Comparison of ENCODE assay signal across 8 cellular contexts in the genomic region with DNA sequence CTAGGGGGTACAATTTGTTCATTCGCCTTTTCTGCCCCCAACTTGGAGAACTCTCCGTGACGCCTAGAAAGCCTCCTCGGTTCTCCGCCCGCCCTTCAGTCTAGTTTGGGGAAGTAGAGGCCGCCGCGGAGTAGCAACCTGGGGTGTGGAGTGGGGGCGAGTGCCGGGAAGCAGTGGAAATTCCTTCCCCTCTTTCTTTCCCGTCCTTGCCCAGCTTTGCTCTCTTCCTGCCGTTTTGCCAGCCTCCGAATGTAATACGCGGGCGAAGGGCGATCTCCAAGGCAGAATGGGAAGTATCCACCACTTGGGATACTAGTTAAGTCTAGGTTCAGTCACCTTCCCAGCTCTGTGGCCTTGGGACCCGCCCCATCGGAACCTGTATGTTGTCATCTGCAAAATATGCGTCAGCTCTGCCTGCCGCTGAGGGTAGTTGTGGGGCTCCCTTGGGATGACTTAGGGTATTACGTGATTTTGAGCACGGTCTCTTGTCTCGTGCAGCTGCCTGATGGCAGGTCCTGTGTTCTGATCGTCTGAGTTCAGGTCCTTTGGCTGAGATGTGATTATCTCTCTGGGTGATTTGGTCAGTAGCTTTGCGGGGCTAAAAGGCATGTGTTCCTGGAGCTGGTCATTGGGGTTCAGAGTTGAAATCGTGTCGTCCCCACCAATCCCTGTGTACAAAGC. TPM values are rescaled to one million over a fixed set of nuclear protein-coding genes. Genes with fewer than 3 reads are reported as not detected.
DNase-seq lines count a peak whose midpoint lies in the region; ATAC-seq, FAIRE-seq and TF ChIP-seq lines count a peak whose summit lies in the region.

No MANE protein-coding gene starts in this region.

- H3K4me3 Mint-ChIP-seq in activated T-helper 17 cell treated with anti-CD3 and anti-CD28 coated beads, Interleukin-2, amount 50 U/mL, for 72 hours, result peak overlapping the region; percentile 81

- H3K9me3 ChIP-seq in HUES64 (ENCODE audit: insufficient read depth, low read depth, low read length), result no peaks in the 10 kb centered on the region
- H3K9me3 ChIP-seq in thyroid gland, result no peaks in the 10 kb centered on the region

- 3% methylated on average over 29 of the region's 29 CpGs for WGBS in HUES64
- 2 to 3% methylated on average over 29 of the region's 29 CpGs for WGBS in thyroid gland, 2 donors

- H3K36me3 Mint-ChIP-seq in activated T-helper 17 cell treated with anti-CD3 and anti-CD28 coated beads, Interleukin-2, amount 50 U/mL, for 72 hours (ENCODE audit: low read depth), result peaks cover 52% of the 10 kb centered on the region

- no peak for FAIRE-seq in frontal cortex (lab: Jason Lieb, UNC)

- H3K4me1 ChIP-seq in HUES64 (ENCODE audit: insufficient read depth, low read length), result peaks cover 6% of the 10 kb centered on the region
- H3K4me1 ChIP-seq in thyroid gland, result peaks cover 2 to 13% of the 10 kb centered on the region in 2 donors

- peak in 1 of 2 donors; percentile 61 for TF ChIP-seq POLR2A in thyroid gland (IDR thresholded peaks at IDR 0.05)

- peaks cover 45% of the 10 kb centered on the region for H3K4me1 Mint-ChIP-seq in activated T-helper 17 cell treated with anti-CD3 and anti-CD28 coated beads, Interleukin-2, amount 50 U/mL, for 72 hours

- H3K36me3 ChIP-seq in HUES64 (ENCODE audit: insufficient read depth, low read length) (no peaks in the 10 kb centered on the region), thyroid gland (no peaks in the 10 kb centered on the region)

- peak overlapping the region; percentile 99 for H3K27ac Mint-ChIP-seq in activated T-helper 17 cell treated with anti-CD3 and anti-CD28 coated beads, Interleukin-2, amount 50 U/mL, for 72 hours

- H3K4me3 ChIP-seq in HUES64 (ENCODE audit: low read length) (peak overlapping the region; percentile 87), thyroid gland (replicated peaks in 1 of 3) (peak overlapping the region; percentile 68 to 88 (median 83))

- no peaks in the 10 kb centered on the region for H3K9me3 Mint-ChIP-seq in activated T-helper 17 cell treated with anti-CD3 and anti-CD28 coated beads, Interleukin-2, amount 50 U/mL, for 72 hours

- peak overlapping the region; percentile 65 for H3K9ac ChIP-seq in HUES64 (ENCODE audit: low read depth, low read length)

- TF ChIP-seq CTCF in omental fat pad (IDR thresholded peaks at IDR 0.05) (no peak), thyroid gland (IDR thresholded peaks at IDR 0.05) (no peak)

- ATAC-seq in GM21526 (IDR thresholded peaks at IDR 0.05; ENCODE audit: low FRiP score, unreplicated experiment), result peak; percentile 71
- ATAC-seq in activated T-helper 17 cell treated with anti-CD3 and anti-CD28 coated beads, Interleukin-2, amount 50 U/mL, for 72 hours (replicated peaks), result peak; percentile 86
- ATAC-seq in omental fat pad (ENCODE audit: low FRiP score), result peak; percentile 87

- peak; percentile 84 for DNase-seq in DMS53 (lab: John Stamatoyannopoulos, UW)
- DNase-seq in RPMI7951 (ENCODE audit: low read depth), result peak; percentile 71
- DNase-seq in frontal cortex (ENCODE audit: low spot score in 2 of 2), result peak; percentile 34 to 52
- peak; percentile 65 for DNase-seq in omental fat pad (ENCODE audit: low spot score)
- peak; percentile 69 to 71 for DNase-seq in thyroid gland

- H3K27me3 ChIP-seq in HUES64 (ENCODE audit: insufficient read depth, low read length), result peaks cover 38% of the 10 kb centered on the region
- H3K27me3 ChIP-seq in thyroid gland, result no peaks in the 10 kb centered on the region

- no peaks in the 10 kb centered on the region for H3K27me3 Mint-ChIP-seq in activated T-helper 17 cell treated with anti-CD3 and anti-CD28 coated beads, Interleukin-2, amount 50 U/mL, for 72 hours

- intact Hi-C loops in thyroid gland (cut with DNase I), result no loop called here

- H3K27ac ChIP-seq in HUES64 (ENCODE audit: low read depth, low read length) (no peak overlapping the region), thyroid gland (peak overlapping the region; percentile 30 to 82 (median 51))

RNA-seq across cellular contexts. Expression of gene PAM, which starts 0.7 kb away (rescaled TPM):
- 52.6 TPM for polyA plus RNA-seq in HUES64 (2013, experiment 1 of 2)
- 68.5 TPM for polyA plus RNA-seq in HUES64 (2013, experiment 2 of 2)
- total RNA-seq in RPMI7951 (2014; rRNA removed; shearing (Covaris generic)), result 196 and 216 TPM in 2 replicates
- 100 to 1,000 TPM in 1 of 2 donors, 10 to 100 TPM in 1; 66.5 to 153 TPM for total RNA-seq in activated T-helper 17 cell treated with anti-CD3 and anti-CD28 coated beads, Interleukin-2, amount 50 U/mL, for 72 hours
- total RNA-seq in frontal cortex (61.6 TPM), omental fat pad (100 to 1,000 TPM; 113 to 178 (median 130) TPM), thyroid gland (100 to 1,000 TPM; 175 to 250 (median 202) TPM)
